In the genomic region with DNA sequence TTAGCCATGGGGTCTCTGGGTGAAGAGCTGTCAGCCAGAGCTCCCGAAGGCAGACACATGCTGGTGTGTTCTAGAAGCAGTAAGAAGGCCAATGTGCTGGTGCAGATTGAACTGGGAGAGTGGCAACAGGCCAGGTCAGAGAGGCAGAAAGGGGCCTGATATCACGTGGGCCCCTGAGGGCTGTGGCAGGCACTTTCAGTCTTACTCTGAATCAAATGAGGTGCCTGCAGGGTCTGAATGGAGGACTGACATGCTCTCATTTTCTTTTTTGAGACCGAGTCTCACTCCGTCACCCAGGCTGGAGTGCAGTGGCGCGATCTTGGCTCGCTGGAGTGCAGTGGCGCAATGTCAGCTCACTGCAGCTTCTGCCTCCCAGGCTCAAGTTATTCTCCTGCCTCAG, we compare ENCODE assay signal across 16 cellular contexts.
DNase-seq lines count a peak whose midpoint lies in the region; ATAC-seq and TF ChIP-seq lines count a peak whose summit lies in the region.
"Had no signal": no experiment of that assay in that cellular context is flagged by ENCODE, and none has a peak within 500 bp of the region (broad histone marks: within the 10 kb centered on the region; RNA-seq: fewer than 3 reads in every experiment).

No MANE protein-coding gene starts in this region.

- peak overlapping the region; percentile 41 for H2BK15ac ChIP-seq in neuronal stem cell (ENCODE audit: low read length)

- H3K4me1 ChIP-seq in neuronal stem cell (ENCODE audit: control insufficient read depth in 2 of 2, insufficient read depth in 1 of 2, low read depth in 1 of 2, low read length in 2 of 2) (peaks cover 0 to 7% of the 10 kb centered on the region in 2 donors), heart left ventricle (peaks cover 0 to 19% (median 0%) of the 10 kb centered on the region in 12 donors)
- H3K4me1 ChIP-seq: BLaER1 had no signal

- H4K8ac ChIP-seq in neuronal stem cell (ENCODE audit: low read depth, low read length), result no peak overlapping the region

- no peak overlapping the region for H4K91ac ChIP-seq in neuronal stem cell (ENCODE audit: low read depth, low read length, poor library complexity)

- TF ChIP-seq POLR2A in heart left ventricle (IDR thresholded peaks at IDR 0.05), result no peak

- no peak overlapping the region for H2BK5ac ChIP-seq in neuronal stem cell (ENCODE audit: low read length)

- TF ChIP-seq CTCF in GM12865 (IDR thresholded peaks at IDR 0.05; ENCODE audit: insufficient read depth, low read depth, low read length, missing control alignments) (no peak), heart left ventricle (IDR thresholded peaks at IDR 0.05) (no peak)

- no peaks in the 10 kb centered on the region for H3K27me3 ChIP-seq in neuronal stem cell (ENCODE audit: control insufficient read depth in 3 of 3, insufficient read depth in 3 of 3, low read depth in 1 of 3, low read length in 3 of 3)
- peaks cover 0 to 8% (median 0%) of the 10 kb centered on the region in 9 donors for H3K27me3 ChIP-seq in heart left ventricle
- H3K27me3 ChIP-seq: BLaER1 had no signal

- DNase-seq in GM12865 (ENCODE audit: low read depth), result peak; percentile 21
- DNase-seq in neuronal stem cell (ENCODE audit: low spot score), result no peak
- no peak for DNase-seq in heart left ventricle
- DNase-seq in HuH-7 (ENCODE audit: low spot score), result no peak
- DNase-seq in activated CD8-positive, alpha-beta memory T cell treated with anti-CD3 and anti-CD28 coated beads, Interleukin-2, amount 50 U/mL, for 4 hours, result no peak
- DNase-seq: 8988T; Calu3; CD4-positive, alpha-beta memory T cell; DMS79 treated with DMSO at 0.1 percent for 48 hours; GF-D8 had no signal

- peak overlapping the region; percentile 51 for H3K18ac ChIP-seq in neuronal stem cell (ENCODE audit: low read length)

- no peak overlapping the region for H2AK5ac ChIP-seq in neuronal stem cell (ENCODE audit: low read depth, low read length)

- no peak overlapping the region for H3K4me2 ChIP-seq in neuronal stem cell (ENCODE audit: insufficient read depth, low read length, poor library complexity, severe bottlenecking)
- H3K4me2 ChIP-seq: BLaER1 had no signal

- no peaks in the 10 kb centered on the region for H3K9me3 ChIP-seq in neuronal stem cell (replicated peaks in 1 of 2; ENCODE audit: control insufficient read depth in 2 of 2, insufficient read depth in 1 of 2, low read depth in 1 of 2, low read length in 2 of 2)
- no peaks in the 10 kb centered on the region for H3K9me3 ChIP-seq in heart left ventricle
- H3K9me3 ChIP-seq: BLaER1, HAP-1 had no signal

- no peak overlapping the region for H3K4ac ChIP-seq in neuronal stem cell (ENCODE audit: low read length)

- no peak overlapping the region for H2BK120ac ChIP-seq in neuronal stem cell (ENCODE audit: low read depth, low read length)

- ATAC-seq in HG02588 (IDR thresholded peaks at IDR 0.05; ENCODE audit: unreplicated experiment), result peak; percentile 67
- ATAC-seq in HG03442 (IDR thresholded peaks at IDR 0.05; ENCODE audit: unreplicated experiment), result peak; percentile 59
- no peak for ATAC-seq in heart left ventricle
- ATAC-seq in GM18873 (IDR thresholded peaks at IDR 0.05; ENCODE audit: low FRiP score, unreplicated experiment), result no peak
- ATAC-seq: K562 had no signal

- H3K4me3 ChIP-seq in GM12865 (ENCODE audit: low read depth, low read length), result no peak overlapping the region
- peak overlapping the region in 1 of 2 donors; percentile 47 for H3K4me3 ChIP-seq in neuronal stem cell (ENCODE audit: low read length in 2 of 2)
- no peak overlapping the region for H3K4me3 ChIP-seq in heart left ventricle
- H3K4me3 ChIP-seq: BLaER1, HAP-1, K562 had no signal

- no peak overlapping the region for H3K14ac ChIP-seq in neuronal stem cell (ENCODE audit: low read length)

- no peak overlapping the region for H2AFZ ChIP-seq in neuronal stem cell (ENCODE audit: low read length)

- H2BK12ac ChIP-seq in neuronal stem cell (ENCODE audit: low read length), result no peak overlapping the region

- no peaks in the 10 kb centered on the region for H3K79me1 ChIP-seq in neuronal stem cell (ENCODE audit: low read depth, low read length)

- H3K23ac ChIP-seq in neuronal stem cell (ENCODE audit: low read depth, low read length, poor library complexity), result no peak overlapping the region

- H3K9ac ChIP-seq in neuronal stem cell (ENCODE audit: low read depth, low read length, poor library complexity), result no peak overlapping the region
- H3K9ac ChIP-seq: BLaER1 had no signal

- H3K27ac ChIP-seq in neuronal stem cell (replicated peaks; ENCODE audit: low read length) (no peak overlapping the region), heart left ventricle (no peak overlapping the region)
- H3K27ac ChIP-seq: BLaER1 had no signal

- intact Hi-C loops in heart left ventricle (cut with DNase I), result no loop called here

- WGBS in neuronal stem cell (ENCODE audit: extremely low coverage in 2 of 2, insufficient read length in 2 of 2, insufficient replicate concordance in 1 of 2), 2 donors, result no CpG with 5 or more reads among the region's 8 CpGs
- 76 to 96% (median 82%) methylated on average over 8 of the region's 8 CpGs for WGBS in heart left ventricle, 4 donors

- no peaks in the 10 kb centered on the region for H3K36me3 ChIP-seq in neuronal stem cell (replicated peaks in 1 of 2; ENCODE audit: control insufficient read depth in 2 of 2, insufficient read depth in 2 of 2, low read length in 2 of 2)
- no peaks in the 10 kb centered on the region for H3K36me3 ChIP-seq in heart left ventricle
- H3K36me3 ChIP-seq: BLaER1, HAP-1 had no signal

Comparison
In these comparisons a context has a peak if more than half of its experiments do, and no peak if none do; other contexts are left out.
1. ATAC-seq: peak in HG02588 (single experiment) and HG03442 (single experiment); none in heart left ventricle (0 of 4) and GM18873 (single experiment).